In genomic region chr13:33678906-33679657, GRCh38 we compare ENCODE assay signal across 8 cellular contexts.
DNase-seq lines count a peak whose midpoint lies in the region; ATAC-seq and TF ChIP-seq lines count a peak whose summit lies in the region.

No MANE protein-coding gene starts in this region.

- H3K4me3 Mint-ChIP-seq in activated CD4-positive, alpha-beta T cell treated with anti-CD3 and anti-CD28 coated beads, Interleukin-2, amount 10 ng/mL, durations not matched to agents 7 days and 5 days, result peak overlapping the region; percentile 18

- POLR2A ChIA-PET in activated CD4-positive, alpha-beta T cell treated with anti-CD3 and anti-CD28 coated beads, Interleukin-2, amount 10 ng/mL, durations not matched to agents 7 days and 5 days (lab: Charles Lee), result no interaction called here

- no peak overlapping the region for H2BK5ac ChIP-seq in neuronal stem cell (ENCODE audit: low read length)

- H2BK120ac ChIP-seq in neuronal stem cell (ENCODE audit: low read depth, low read length), result no peak overlapping the region

- no peaks in the 10 kb centered on the region for H3K27me3 Mint-ChIP-seq in activated CD4-positive, alpha-beta T cell treated with anti-CD3 and anti-CD28 coated beads, Interleukin-2, amount 10 ng/mL, durations not matched to agents 7 days and 5 days

- WGBS in neuronal stem cell (ENCODE audit: extremely low coverage in 2 of 2, insufficient read length in 2 of 2, insufficient replicate concordance in 1 of 2), 2 donors, result no CpG with 5 or more reads among the region's 11 CpGs
- 31 to 36% methylated on average over 11 of the region's 11 CpGs for WGBS in tibial nerve, 2 donors

- no peak overlapping the region for H3K4ac ChIP-seq in neuronal stem cell (ENCODE audit: low read length)

- DNase-seq in Caki2 (ENCODE audit: low read depth) (peak; percentile 73), HT1080 (ENCODE audit: low read depth) (peak; percentile 75), epithelial cell of proximal tubule (ENCODE audit: low read depth) (peak; percentile 80), neuronal stem cell (ENCODE audit: low spot score) (no peak), tibial nerve (ENCODE audit: low spot score in 2 of 2) (peak; percentile 25 to 34), NCI-H1694 treated with DMSO at 0.1 percent for 48 hours (lab: John Stamatoyannopoulos, UW) (no peak)
- peak; percentile 45 for DNase-seq in activated CD4-positive, alpha-beta T cell treated with anti-CD3 and anti-CD28 coated beads, Interleukin-2, amount 10 ng/mL, durations not matched to agents 7 days and 5 days

- no peaks in the 10 kb centered on the region for H3K79me1 ChIP-seq in neuronal stem cell (ENCODE audit: low read depth, low read length)

- no peak overlapping the region for H4K8ac ChIP-seq in neuronal stem cell (ENCODE audit: low read depth, low read length)

- H3K14ac ChIP-seq in neuronal stem cell (ENCODE audit: low read length), result no peak overlapping the region

- TF ChIP-seq POLR2A in tibial nerve (IDR thresholded peaks at IDR 0.05), result no peak

- peak; percentile 94 for ATAC-seq in GM21390 (IDR thresholded peaks at IDR 0.05; ENCODE audit: unreplicated experiment)

- H3K27me3 ChIP-seq in neuronal stem cell (ENCODE audit: control insufficient read depth in 3 of 3, insufficient read depth in 3 of 3, low read depth in 1 of 3, low read length in 3 of 3), result no peaks in the 10 kb centered on the region
- H3K27me3 ChIP-seq in tibial nerve, result no peaks in the 10 kb centered on the region

- H2AFZ ChIP-seq in neuronal stem cell (ENCODE audit: low read length), result peak overlapping the region; percentile 75

- no peak overlapping the region for H2AK5ac ChIP-seq in neuronal stem cell (ENCODE audit: low read depth, low read length)

- TF ChIP-seq CTCF in epithelial cell of proximal tubule (conservative IDR thresholded peaks at IDR 0.05; ENCODE audit: low read depth, low read length), result no peak
- TF ChIP-seq CTCF in tibial nerve (IDR thresholded peaks at IDR 0.05), result no peak

- peaks cover 10% of the 10 kb centered on the region for H3K9me3 Mint-ChIP-seq in activated CD4-positive, alpha-beta T cell treated with anti-CD3 and anti-CD28 coated beads, Interleukin-2, amount 10 ng/mL, durations not matched to agents 7 days and 5 days

- H3K9me3 ChIP-seq in neuronal stem cell (replicated peaks in 1 of 2; ENCODE audit: control insufficient read depth in 2 of 2, insufficient read depth in 1 of 2, low read depth in 1 of 2, low read length in 2 of 2) (peaks cover 0 to 1% of the 10 kb centered on the region in 2 donors), tibial nerve (no peaks in the 10 kb centered on the region)

- H3K4me2 ChIP-seq in neuronal stem cell (ENCODE audit: insufficient read depth, low read length, poor library complexity, severe bottlenecking), result no peak overlapping the region

- peak; percentile 12 to 41 for TF ChIP-seq EP300 in tibial nerve (IDR thresholded peaks at IDR 0.05)

- H3K23ac ChIP-seq in neuronal stem cell (ENCODE audit: low read depth, low read length, poor library complexity), result no peak overlapping the region

- H2BK12ac ChIP-seq in neuronal stem cell (ENCODE audit: low read length), result no peak overlapping the region

- H3K4me1 Mint-ChIP-seq in activated CD4-positive, alpha-beta T cell treated with anti-CD3 and anti-CD28 coated beads, Interleukin-2, amount 10 ng/mL, durations not matched to agents 7 days and 5 days, result peaks cover 24% of the 10 kb centered on the region

- CTCF ChIA-PET in activated CD4-positive, alpha-beta T cell treated with anti-CD3 and anti-CD28 coated beads, Interleukin-2, amount 10 ng/mL, durations not matched to agents 7 days and 5 days (lab: Charles Lee), result interaction anchor here (0.9 to 1.2 kb wide), 2 partner anchors 11 to 136 kb away, joined by 4 to 5 read pairs; no protein-coding TSS in a partner anchor

- no peaks in the 10 kb centered on the region for H3K36me3 Mint-ChIP-seq in activated CD4-positive, alpha-beta T cell treated with anti-CD3 and anti-CD28 coated beads, Interleukin-2, amount 10 ng/mL, durations not matched to agents 7 days and 5 days (ENCODE audit: low read depth)

- H2BK15ac ChIP-seq in neuronal stem cell (ENCODE audit: low read length), result no peak overlapping the region

- no peak overlapping the region for H3K9ac ChIP-seq in neuronal stem cell (ENCODE audit: low read depth, low read length, poor library complexity)

- H3K27ac ChIP-seq in neuronal stem cell (replicated peaks; ENCODE audit: low read length) (no peak overlapping the region), tibial nerve (peak overlapping the region in 3 of 4 donors; percentile 48 to 73 (median 60))

- H3K4me1 ChIP-seq in neuronal stem cell (ENCODE audit: control insufficient read depth in 2 of 2, insufficient read depth in 1 of 2, low read depth in 1 of 2, low read length in 2 of 2), result peaks cover 0 to 3% of the 10 kb centered on the region in 2 donors
- H3K4me1 ChIP-seq in tibial nerve, result peaks cover 0 to 26% (median 0%) of the 10 kb centered on the region in 4 donors

- H3K4me3 ChIP-seq in epithelial cell of proximal tubule (ENCODE audit: low read depth, low read length), result no peak overlapping the region
- no peak overlapping the region for H3K4me3 ChIP-seq in neuronal stem cell (ENCODE audit: low read length in 2 of 2)
- H3K4me3 ChIP-seq in tibial nerve, result peak overlapping the region in 2 of 4 donors; percentile 9 to 13

- H3K27ac Mint-ChIP-seq in activated CD4-positive, alpha-beta T cell treated with anti-CD3 and anti-CD28 coated beads, Interleukin-2, amount 10 ng/mL, durations not matched to agents 7 days and 5 days, result peak overlapping the region; percentile 84

- no peak overlapping the region for H4K91ac ChIP-seq in neuronal stem cell (ENCODE audit: low read depth, low read length, poor library complexity)

- H3K36me3 ChIP-seq in neuronal stem cell (replicated peaks in 1 of 2; ENCODE audit: control insufficient read depth in 2 of 2, insufficient read depth in 2 of 2, low read length in 2 of 2) (no peaks in the 10 kb centered on the region), tibial nerve (no peaks in the 10 kb centered on the region)

- H3K18ac ChIP-seq in neuronal stem cell (ENCODE audit: low read length), result no peak overlapping the region

- in situ Hi-C loops in Caki2 (cut with HindIII; ENCODE audit: low pct_unique_long_range_greater_than_20kb, low sequenced_read_pairs), result no loop called here

Comparison
In these comparisons a context has a peak if more than half of its experiments do, and no peak if none do; other contexts are left out.
1. DNase-seq: peak in Caki2 (single experiment), HT1080 (single experiment), activated CD4-positive, alpha-beta T cell treated with anti-CD3 and anti-CD28 coated beads, Interleukin-2, amount 10 ng/mL, durations not matched to agents 7 days and 5 days (single experiment), epithelial cell of proximal tubule (single experiment) and tibial nerve (2 of 2); none in neuronal stem cell (single experiment) and NCI-H1694 treated with DMSO at 0.1 percent for 48 hours (single experiment).